29 cellular contexts compared by ENCODE assay signal in the genomic region with DNA sequence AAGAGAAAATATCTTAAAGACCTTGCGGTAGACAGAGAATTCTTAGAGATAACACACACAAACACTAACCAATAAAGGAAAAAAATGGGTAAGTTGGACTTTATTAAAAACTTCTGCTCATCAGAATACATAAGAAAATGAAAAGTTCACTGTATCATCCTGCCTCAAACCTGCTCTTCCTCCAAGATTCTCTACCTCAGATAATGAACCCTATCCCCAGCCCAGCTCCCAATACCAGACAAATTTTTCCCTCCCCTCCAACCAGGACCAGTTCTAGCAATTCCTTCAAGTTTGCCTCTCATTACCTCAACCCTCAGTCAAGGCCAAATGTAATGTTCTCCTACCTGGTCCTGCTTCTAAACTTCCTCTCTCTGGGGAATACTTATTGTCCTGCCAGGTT.
A peak's percentile ranks its signal among the peaks of the same experiment; 100 is the strongest.
DNase-seq lines count a peak whose midpoint lies in the region; ATAC-seq, FAIRE-seq and TF ChIP-seq lines count a peak whose summit lies in the region.
"Had no signal": no experiment of that assay in that cellular context is flagged by ENCODE, and none has a peak within 500 bp of the region (broad histone marks: within the 10 kb centered on the region; RNA-seq: fewer than 3 reads in every experiment).

No MANE protein-coding gene starts in this region.

- 0 out of 2 replicates have a peak overlapping the region, but pooled peaks have one; percentile 0 for H2AK5ac ChIP-seq in H1 (ENCODE audit: low read depth, low read length)

- no peak overlapping the region for H3K18ac ChIP-seq in H1 (ENCODE audit: extremely low read depth, low read length)

- peaks cover 26% of the 10 kb centered on the region for H3K4me1 Mint-ChIP-seq in activated naive CD4-positive, alpha-beta T cell treated with anti-CD3 and anti-CD28 coated beads for 36 hours (ENCODE audit: low read depth)
- H3K4me1 Mint-ChIP-seq in activated T-helper 17 cell treated with anti-CD3 and anti-CD28 coated beads, Interleukin-2, amount 50 U/mL, for 72 hours: peaks cover 7% of the 10 kb centered on the region

- H3K4me1 ChIP-seq in H1 (replicated peaks in 1 of 4; ENCODE audit: control insufficient read depth in 3 of 4, insufficient read depth in 4 of 4, low read length in 3 of 4): peaks cover 32 to 44% (median 36%) of the 10 kb centered on the region in 4 experiments
- H3K4me1 ChIP-seq: HAP-1 had no signal

- no peak for TF ChIP-seq POLR2A in H1 (IDR thresholded peaks at IDR 0.05; ENCODE audit: control extremely low read depth in 1 of 2, low read depth in 2 of 2, low read length in 2 of 2)

- no peaks in the 10 kb centered on the region for H3K9me3 ChIP-seq in H1 (ENCODE audit: insufficient read depth in 2 of 2, low read depth in 1 of 2, low read length in 1 of 2)
- H3K9me3 ChIP-seq: HAP-1, psoas muscle, thyroid gland had no signal

- no peak overlapping the region for H3K23ac ChIP-seq in H1 (ENCODE audit: insufficient read length)

- H2BK12ac ChIP-seq in H1 (ENCODE audit: low read depth, low read length): peak overlapping the region; percentile 78; the same call in 1 of the 2 replicates

- H2BK5ac ChIP-seq in H1 (ENCODE audit: low read depth, low read length): no peak overlapping the region; the same call in 1 of the 2 replicates

- 92% methylated on average over 1 of the region's 1 CpG; no CpG with 5 or more reads in 1 of the 2 experiments for WGBS in H1 (ENCODE audit: extremely low coverage in 1 of 2, insufficient coverage in 1 of 2, insufficient read length in 1 of 2, insufficient replicate concordance in 2 of 2, low coverage in 1 of 2, low lambda C conversion rate in 2 of 2, missing lambda C conversion rate in 1 of 2), 2 experiments

- no peak overlapping the region for H4K91ac ChIP-seq in H1 (replicated peaks; ENCODE audit: insufficient read length, low read length)

- no peaks in the 10 kb centered on the region for H3K23me2 ChIP-seq in H1 (ENCODE audit: low read depth, low read length)

- POLR2A ChIA-PET in H1 (lab: Charles Lee; ENCODE audit: partially characterized antibody): interaction anchor here (0.6 to 1.5 kb wide), 5 partner anchors 8 to 16 kb away, joined by 3 to 6 read pairs (median 4); no protein-coding TSS in a partner anchor

- H3K27ac ChIP-seq in H1 (ENCODE audit: low read depth, low read length): no peak overlapping the region
- H3K27ac ChIP-seq: psoas muscle had no signal

- no peak for ATAC-seq in activated naive CD4-positive, alpha-beta T cell treated with anti-CD3 and anti-CD28 coated beads, Interleukin-2, amount 50 U/mL, for 72 hours
- no peak for ATAC-seq in activated T-helper 17 cell treated with anti-CD3 and anti-CD28 coated beads, Interleukin-2, amount 50 U/mL, for 72 hours (replicated peaks)
- ATAC-seq: left colon, psoas muscle had no signal

- no peaks in the 10 kb centered on the region for H3K9me3 Mint-ChIP-seq in activated naive CD4-positive, alpha-beta T cell treated with anti-CD3 and anti-CD28 coated beads, Interleukin-2, amount 50 U/mL, for 72 hours
- H3K9me3 Mint-ChIP-seq in activated naive CD4-positive, alpha-beta T cell treated with anti-CD3 and anti-CD28 coated beads for 36 hours: no peaks in the 10 kb centered on the region
- H3K9me3 Mint-ChIP-seq in activated T-helper 17 cell treated with anti-CD3 and anti-CD28 coated beads, Interleukin-2, amount 50 U/mL, for 72 hours: no peaks in the 10 kb centered on the region
- H3K9me3 Mint-ChIP-seq: immature natural killer cell had no signal

- H3K27me3 ChIP-seq in H1 (replicated peaks in 1 of 4; ENCODE audit: control insufficient read depth in 3 of 4, extremely low read depth in 1 of 4, insufficient read depth in 3 of 4, low read length in 3 of 4): no peaks in the 10 kb centered on the region; a peak in 1 of 7 replicates
- H3K27me3 ChIP-seq: dorsolateral prefrontal cortex, thyroid gland had no signal

- H3K14ac ChIP-seq in H1 (ENCODE audit: insufficient read length): no peak overlapping the region

- TF ChIP-seq CTCF in H1 (IDR thresholded peaks at IDR 0.05; ENCODE audit: control extremely low read depth in 1 of 3, insufficient read depth in 1 of 3, low read depth in 1 of 3, low read length in 3 of 3): no peak

- no peak overlapping the region for H3K56ac ChIP-seq in H1 (replicated peaks; ENCODE audit: insufficient read length, low read depth, low read length)

- 0 out of 2 replicates have a peak overlapping the region, but pooled peaks have one; percentile 2 for H2BK15ac ChIP-seq in H1 (ENCODE audit: low read length)

- no peak overlapping the region for H2AFZ ChIP-seq in H1 (ENCODE audit: low read length)

- no peaks in the 10 kb centered on the region for H3K36me3 ChIP-seq in H1 (ENCODE audit: control insufficient read depth in 2 of 4, insufficient read depth in 4 of 4, low read length in 3 of 4)
- H3K36me3 ChIP-seq: HAP-1 had no signal

- no peak for DNase-seq in activated naive CD4-positive, alpha-beta T cell treated with anti-CD3 and anti-CD28 coated beads, Interleukin-2, amount 50 U/mL, for 72 hours (ENCODE audit: low spot score in 2 of 2)
- DNase-seq in activated naive CD4-positive, alpha-beta T cell treated with anti-CD3 and anti-CD28 coated beads for 36 hours: no peak
- no peak for DNase-seq in H1 (ENCODE audit: low read depth in 1 of 2, low spot score in 2 of 2)
- DNase-seq in cardiac septum (ENCODE audit: low spot score): no peak
- no peak for DNase-seq in stimulated activated CD4-positive, alpha-beta T cell treated with anti-CD3 and anti-CD28 coated beads, Interleukin-12 subunit alpha, Interleukin-12 subunit beta, amount 100 ng/mL, for 4 hours
- no peak for DNase-seq in NCI-H2107 treated with DMSO at 0.1 percent for 48 hours (lab: John Stamatoyannopoulos, UW; ENCODE audit: unreplicated experiment)
- DNase-seq: ACHN; Calu3; cerebellar nuclear complex; DND-41; dorsolateral prefrontal cortex; hypothalamus; immature natural killer cell; left colon; NCI-H1092 treated with DMSO at 0.1 percent for 48 hours; NCI-H187 treated with DMSO at 0.1 percent for 48 hours; NCI-H2227 treated with DMSO at 0.1 percent for 48 hours; NCI-H69; occipital lobe; stimulated activated CD4-positive, alpha-beta T cell treated with anti-CD3 and anti-CD28 coated beads, Interleukin-15, amount 100 ng/mL, for 24 hours; stimulated activated naive CD4-positive, alpha-beta T cell treated with Interleukin-2 at 50 U/mL for 16 hours; SW 1271; thyroid gland had no signal

- H3K4ac ChIP-seq in H1 (replicated peaks; ENCODE audit: insufficient read length, low read depth, low read length): no peak overlapping the region

- TF ChIP-seq EP300 in H1 (IDR thresholded peaks at IDR 0.05; ENCODE audit: borderline replicate concordance in 1 of 2, low read depth in 2 of 2, low read length in 2 of 2): no peak

- H2BK20ac ChIP-seq in H1 (ENCODE audit: low read length): peak overlapping the region; percentile 28; the same call in 1 of the 2 replicates

- H3K27ac Mint-ChIP-seq in activated naive CD4-positive, alpha-beta T cell treated with anti-CD3 and anti-CD28 coated beads, Interleukin-2, amount 50 U/mL, for 72 hours: peak overlapping the region; percentile 12 to 89
- H3K27ac Mint-ChIP-seq in activated naive CD4-positive, alpha-beta T cell treated with anti-CD3 and anti-CD28 coated beads for 36 hours: no peak overlapping the region
- peak overlapping the region; percentile 11 for H3K27ac Mint-ChIP-seq in activated T-helper 17 cell treated with anti-CD3 and anti-CD28 coated beads, Interleukin-2, amount 50 U/mL, for 72 hours

- no peak overlapping the region for H2BK120ac ChIP-seq in H1 (replicated peaks; ENCODE audit: low read depth, low read length)

- H3K36me3 Mint-ChIP-seq in activated naive CD4-positive, alpha-beta T cell treated with anti-CD3 and anti-CD28 coated beads, Interleukin-2, amount 50 U/mL, for 72 hours: peaks cover 0 to 8% of the 10 kb centered on the region in 2 donors
- H3K36me3 Mint-ChIP-seq in activated naive CD4-positive, alpha-beta T cell treated with anti-CD3 and anti-CD28 coated beads for 36 hours (ENCODE audit: low read depth): peaks cover 27% of the 10 kb centered on the region
- H3K36me3 Mint-ChIP-seq in activated T-helper 17 cell treated with anti-CD3 and anti-CD28 coated beads, Interleukin-2, amount 50 U/mL, for 72 hours (ENCODE audit: low read depth): peaks cover 76% of the 10 kb centered on the region

- no peak for FAIRE-seq in H1 (lab: Jason Lieb, UNC)
- FAIRE-seq: endothelial cell of umbilical vein, GM19239, RCC 7860 had no signal

- intact Hi-C loops in activated naive CD4-positive, alpha-beta T cell treated with anti-CD3 and anti-CD28 coated beads for 36 hours (cut with micrococcal nuclease): no loop called here
- intact Hi-C loops in cardiac septum (cut with DNase I): no loop called here

- H3K79me1 ChIP-seq in H1 (ENCODE audit: low read depth, low read length): 0 out of 2 replicates have a peak, but pooled peaks cover 5% of the 10 kb centered on the region

- no peaks in the 10 kb centered on the region for H4K20me1 ChIP-seq in H1 (replicated peaks in 1 of 2; ENCODE audit: control insufficient read depth in 1 of 2, insufficient read depth in 2 of 2, low read length in 2 of 2)

- no peak overlapping the region for H4K8ac ChIP-seq in H1 (ENCODE audit: extremely low read depth, insufficient read depth, low read length)

- no peak overlapping the region for H3K4me3 Mint-ChIP-seq in activated naive CD4-positive, alpha-beta T cell treated with anti-CD3 and anti-CD28 coated beads for 36 hours
- H3K4me3 Mint-ChIP-seq in activated T-helper 17 cell treated with anti-CD3 and anti-CD28 coated beads, Interleukin-2, amount 50 U/mL, for 72 hours: no peak overlapping the region
- H3K4me3 Mint-ChIP-seq: immature natural killer cell had no signal

- CTCF ChIA-PET in activated naive CD4-positive, alpha-beta T cell treated with anti-CD3 and anti-CD28 coated beads for 36 hours (lab: Charles Lee): interaction anchor here (1.3 kb wide), 1 partner anchor 14 kb away, joined by 3 read pairs; no protein-coding TSS in a partner anchor
- CTCF ChIA-PET in H1 (lab: Charles Lee; ENCODE audit: partially characterized antibody): interaction anchor here (2.9 kb wide), 1 partner anchor 15 kb away, joined by 16 read pairs; no protein-coding TSS in a partner anchor

- no peaks in the 10 kb centered on the region for H3K79me2 ChIP-seq in H1 (ENCODE audit: control insufficient read depth in 1 of 2, insufficient read depth in 2 of 2, low read length in 2 of 2)

- no peak overlapping the region for H3K4me2 ChIP-seq in H1 (ENCODE audit: insufficient read depth in 1 of 2, low read depth in 2 of 2, low read length in 2 of 2)

- no peak overlapping the region for H4K5ac ChIP-seq in H1 (ENCODE audit: insufficient read length, low read depth, low read length)

- no peaks in the 10 kb centered on the region for H3K27me3 Mint-ChIP-seq in activated naive CD4-positive, alpha-beta T cell treated with anti-CD3 and anti-CD28 coated beads for 36 hours (ENCODE audit: low read depth)
- no peaks in the 10 kb centered on the region for H3K27me3 Mint-ChIP-seq in activated T-helper 17 cell treated with anti-CD3 and anti-CD28 coated beads, Interleukin-2, amount 50 U/mL, for 72 hours

- H3K4me3 ChIP-seq in H1 (ENCODE audit: extremely low read depth in 1 of 4, insufficient read depth in 2 of 4, low read depth in 3 of 4, low read length in 4 of 4): no peak overlapping the region
- H3K4me3 ChIP-seq: dorsolateral prefrontal cortex, HAP-1, psoas muscle, thyroid gland had no signal

- no peak for TF ChIP-seq RAD21 in H1 (IDR thresholded peaks at IDR 0.05 in 1 of 2, conservative IDR thresholded peaks at IDR 0.05 in 1 of 2; ENCODE audit: low read depth in 2 of 2, low read length in 2 of 2)

- H3K9ac ChIP-seq in H1 (replicated peaks in 1 of 4; ENCODE audit: extremely low read depth in 1 of 4, low read depth in 3 of 4, low read length in 3 of 4): no peak overlapping the region
